8 cellular contexts compared by ENCODE assay signal in genomic region chr1:207454046-207454964, GRCh38. TPM values are rescaled to one million over a fixed set of nuclear protein-coding genes. Genes with fewer than 3 reads are reported as not detected.
DNase-seq lines count a peak whose midpoint lies in the region; ATAC-seq and TF ChIP-seq lines count a peak whose summit lies in the region.

Gene CR2 (plus strand): TSS chr1:207454328. CDS start chr1:207454419, 91 bp downstream.

- TF ChIP-seq CTCF in GM06990 (IDR thresholded peaks at IDR 0.05; ENCODE audit: insufficient read depth, low read length, poor library complexity, severe bottlenecking) (peak; percentile 74), endothelial cell (IDR thresholded peaks at IDR 0.05; ENCODE audit: unreplicated experiment) (no peak)

- ATAC-seq in GM21576 (IDR thresholded peaks at IDR 0.05; ENCODE audit: unreplicated experiment) = peak; percentile 81
- ATAC-seq in stimulated activated naive CD8-positive, alpha-beta T cell treated with anti-CD3 and anti-CD28 coated beads, Interleukin-15, Interleukin-2, amounts not matched to agents 100 U/mL and 50 U/mL, for 24 hours = peak; percentile 87

- H3K27ac ChIP-seq in KOPT-K1 (ENCODE audit: low read depth, low read length, poor library complexity, severe bottlenecking) = peak within 1 kb of the TSS; percentile 94

- no peaks in the 10 kb centered on the region for H3K9me3 Mint-ChIP-seq in endothelial cell (ENCODE audit: unreplicated experiment)

- H3K36me3 Mint-ChIP-seq in endothelial cell (ENCODE audit: low read depth, unreplicated experiment) = no peaks in the 10 kb centered on the region

- no peaks in the 10 kb centered on the region for H3K27me3 ChIP-seq in GM06990 (replicated peaks; ENCODE audit: control insufficient read depth, insufficient read depth, low read length)

- H3K36me3 ChIP-seq in GM06990 (ENCODE audit: control insufficient read depth, insufficient read depth, low read length) (no peaks in the 10 kb centered on the region), KOPT-K1 (ENCODE audit: insufficient read depth, low read length) (no peaks in the 10 kb centered on the region)

- H3K27ac Mint-ChIP-seq in endothelial cell (ENCODE audit: unreplicated experiment) = no peak within 1 kb of the TSS

- no peaks in the 10 kb centered on the region for H3K9me3 ChIP-seq in KOPT-K1 (ENCODE audit: insufficient read depth, low read length, poor library complexity, severe bottlenecking)

- H3K4me1 Mint-ChIP-seq in endothelial cell (ENCODE audit: unreplicated experiment) = no peaks in the 10 kb centered on the region

- H3K27me3 Mint-ChIP-seq in endothelial cell (ENCODE audit: unreplicated experiment) = peaks cover 5% of the 10 kb centered on the region

- peak; percentile 87 for DNase-seq in GM06990 (ENCODE audit: extremely low read depth, insufficient read length)
- peak; percentile 55 to 63 for DNase-seq in activated CD4-positive, alpha-beta T cell treated with anti-CD3 and anti-CD28 coated beads, Interleukin-2, amount 50 U/mL, for 48 hours
- peak; percentile 33 for DNase-seq in endothelial cell (ENCODE audit: low spot score)
- DNase-seq in myocyte (ENCODE audit: low read depth) = peak; percentile 3
- DNase-seq in stimulated activated naive CD8-positive, alpha-beta T cell treated with anti-CD3 and anti-CD28 coated beads, Interleukin-15, Interleukin-2, amounts not matched to agents 100 U/mL and 50 U/mL, for 24 hours = peak; percentile 77
- DNase-seq in hepatic stellate cell (ENCODE audit: low spot score) = no peak

- no peak within 1 kb of the TSS for H3K4me3 Mint-ChIP-seq in endothelial cell (ENCODE audit: unreplicated experiment)

- peak within 1 kb of the TSS; percentile 81 for H3K4me3 ChIP-seq in GM06990 (replicated peaks; ENCODE audit: low read depth, low read length)

RNA-seq across cellular contexts. Expression of gene CR2, which starts in this region (rescaled TPM):
- total RNA-seq in endothelial cell (ENCODE audit: unreplicated experiment) (not detected), myocyte (not detected in 2 replicates)
- not detected for polyA plus RNA-seq in myocyte (2012)

Comparison
In these comparisons a context has a peak if more than half of its experiments do, and no peak if none do; other contexts are left out.
1. Peak in DNase-seq in endothelial cell; RNA of the gene not detected or under 1 TPM.
2. Peak in DNase-seq in myocyte; RNA of the gene not detected or under 1 TPM.